25 cellular contexts compared by ENCODE assay signal in the genomic region with DNA sequence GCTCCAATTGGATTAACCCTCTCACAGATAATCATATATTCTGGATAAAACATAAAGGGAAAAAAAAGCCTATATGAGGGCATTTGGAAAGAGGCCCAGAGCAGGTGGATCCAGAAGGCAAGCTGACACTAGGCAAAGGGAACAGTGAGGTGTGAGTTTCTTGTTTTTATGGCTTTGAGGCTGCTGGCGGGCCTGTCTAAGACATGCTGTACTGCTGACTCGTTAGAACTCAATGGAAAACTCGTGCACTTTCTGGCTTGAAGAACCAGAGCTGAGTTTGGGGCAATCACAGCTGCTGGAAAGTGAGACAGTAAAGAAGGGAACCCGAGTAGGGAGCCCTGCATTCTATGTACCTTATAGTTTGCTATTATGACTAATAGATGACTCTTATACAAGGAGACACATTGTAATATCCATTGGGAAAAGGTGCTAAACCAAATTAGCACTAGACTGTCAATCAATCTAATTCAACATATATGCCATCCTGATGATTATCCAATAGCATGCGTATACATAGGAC.
"Had no signal": no experiment of that assay in that cellular context is flagged by ENCODE, and none has a peak within 500 bp of the region (broad histone marks: within the 10 kb centered on the region; RNA-seq: fewer than 3 reads in every experiment).

No MANE protein-coding gene starts in this region.

- ATAC-seq: activated CD8-positive, alpha-beta T cell treated with anti-CD3 and anti-CD28 coated beads for 36 hours; K562 had no signal

- H3K9me3 ChIP-seq: ascending aorta had no signal

- H2AFZ ChIP-seq: PC-9 had no signal

- H3K4me2 ChIP-seq: PC-9 had no signal

- H3K4me3 ChIP-seq: ascending aorta, K562, PC-9 had no signal

- H3K27me3 ChIP-seq: ascending aorta had no signal

- DNase-seq: activated CD4-positive, alpha-beta T cell treated with anti-CD3 and anti-CD28 coated beads, Interleukin-2, amount 10 ng/mL, durations not matched to agents 24 days and 14 days; activated CD4-positive, alpha-beta T cell treated with anti-CD3 and anti-CD28 coated beads, Interleukin-2, amount 50 U/mL, for 4 hours; activated CD8-positive, alpha-beta T cell treated with anti-CD3 and anti-CD28 coated beads for 36 hours; activated gamma-delta T cell; activated naive CD4-positive, alpha-beta T cell treated with Interleukin-2 at 50 U/mL for 16 hours; activated naive CD8-positive, alpha-beta T cell treated with anti-CD3 and anti-CD28 coated beads, Interleukin-2, amount 10 ng/mL, durations not matched to agents 7 days and 5 days; activated T-cell treated with anti-CD3 and anti-CD28 coated beads, Interleukin-2, amount 50 U/mL, for 24 hours; amygdala; caudate nucleus; NCI-H1436 treated with DMSO at 0.1 percent for 48 hours; NCI-H1694 treated with DMSO at 0.1 percent for 48 hours; NCI-H2029 treated with DMSO at 0.1 percent for 48 hours; NCI-H2107; NCI-H2171; NCI-H510A; NCI-H526; NCI-H748 treated with DMSO at 0.1 percent for 48 hours; NK-92 treated with Interleukin-12 subunit alpha and Interleukin-12 subunit beta, amount 100 ng/mL, for 24 hours; PC-9; Right ventricle myocardium superior; T1000 had no signal

- H3K27ac ChIP-seq: ascending aorta, PC-9 had no signal

- H3K4me1 ChIP-seq: ascending aorta had no signal

- FAIRE-seq: K562, RCC 7860, TTC549 had no signal

- H3K36me3 ChIP-seq: ascending aorta had no signal
